13 cellular contexts compared by ENCODE assay signal in the genomic region with DNA sequence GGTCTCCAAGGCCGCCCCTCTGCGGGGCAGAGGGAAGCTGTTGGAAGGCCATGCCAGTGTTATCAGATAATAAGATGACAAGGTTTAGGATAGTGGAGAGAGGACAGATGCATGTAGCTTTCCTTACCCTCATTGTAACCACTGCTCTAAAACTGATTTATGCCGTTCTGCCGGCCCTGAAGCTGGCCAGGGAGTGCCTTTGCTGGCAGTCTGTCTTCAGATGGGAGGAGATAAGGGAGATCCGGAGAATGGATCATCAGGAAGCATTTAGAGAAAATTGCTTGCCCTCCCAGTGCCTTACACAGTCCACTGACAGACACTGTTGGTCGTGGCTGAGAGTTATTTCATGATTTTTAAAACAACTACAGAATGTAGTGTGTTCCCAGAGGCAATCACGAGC. TPM values are rescaled to one million over a fixed set of nuclear protein-coding genes. Genes with fewer than 3 reads are reported as not detected.
"Had no signal": no experiment of that assay in that cellular context is flagged by ENCODE, and none has a peak within 500 bp of the region (broad histone marks: within the 10 kb centered on the region; RNA-seq: fewer than 3 reads in every experiment).

No MANE protein-coding gene starts in this region.

- DNase-seq: activated naive CD4-positive, alpha-beta T cell treated with anti-CD3 and anti-CD28 coated beads, Interleukin-2, amount 50 U/mL, for 16 hours; heart right ventricle; left cardiac atrium; lower lobe of right lung; stimulated activated CD4-positive, alpha-beta T cell treated with anti-CD3 and anti-CD28 coated beads, Interleukin-1b, Interleukin-23, amount 100 ng/mL, for 48 hours; stomach; testis had no signal

- H3K9me3 Mint-ChIP-seq: activated T-helper 2 cell treated with anti-CD3 and anti-CD28 coated beads, Interferon-gamma antibody, Interleukin-2, Interleukin-4, amounts not matched to agents 10 μg/mL and 5 μg/mL and 100 μg/mL, durations not matched to agents 14 hours and 24 hours and 36 hours; mesothelial cell of epicardium had no signal

- H3K4me3 ChIP-seq: cardiac muscle cell, gastroesophageal sphincter, heart right ventricle, lower lobe of right lung, stomach, testis, upper lobe of left lung had no signal

- H3K27me3 ChIP-seq: gastroesophageal sphincter, heart right ventricle, stomach, testis, upper lobe of left lung had no signal

- H3K4me1 ChIP-seq: lower lobe of right lung, upper lobe of left lung had no signal

- H3K36me3 ChIP-seq: cardiac muscle cell, gastroesophageal sphincter, heart right ventricle, lower lobe of right lung, stomach, upper lobe of left lung had no signal

- H3K9me3 ChIP-seq: gastroesophageal sphincter, heart right ventricle, lower lobe of right lung, stomach, testis, upper lobe of left lung had no signal

- H3K27ac Mint-ChIP-seq: activated T-helper 2 cell treated with anti-CD3 and anti-CD28 coated beads, Interferon-gamma antibody, Interleukin-2, Interleukin-4, amounts not matched to agents 10 μg/mL and 5 μg/mL and 100 μg/mL, durations not matched to agents 14 hours and 24 hours and 36 hours; mesothelial cell of epicardium had no signal

- H3K27ac ChIP-seq: cardiac muscle cell, gastroesophageal sphincter, heart right ventricle, lower lobe of right lung, stomach, testis, upper lobe of left lung had no signal

- H3K36me3 Mint-ChIP-seq: mesothelial cell of epicardium had no signal

- H3K4me3 Mint-ChIP-seq: mesothelial cell of epicardium had no signal

- ATAC-seq: gastroesophageal sphincter, heart right ventricle, left cardiac atrium, lower lobe of right lung had no signal

RNA-seq across cellular contexts. Expression of gene MYO3B, which starts 35.4 kb away (rescaled TPM):
- total RNA-seq: cardiac muscle cell, dermis microvascular lymphatic vessel endothelial cell, gastroesophageal sphincter, left cardiac atrium, lower lobe of right lung had no signal
- polyA plus RNA-seq: cardiac muscle cell, heart right ventricle had no signal
